In the genomic region with DNA sequence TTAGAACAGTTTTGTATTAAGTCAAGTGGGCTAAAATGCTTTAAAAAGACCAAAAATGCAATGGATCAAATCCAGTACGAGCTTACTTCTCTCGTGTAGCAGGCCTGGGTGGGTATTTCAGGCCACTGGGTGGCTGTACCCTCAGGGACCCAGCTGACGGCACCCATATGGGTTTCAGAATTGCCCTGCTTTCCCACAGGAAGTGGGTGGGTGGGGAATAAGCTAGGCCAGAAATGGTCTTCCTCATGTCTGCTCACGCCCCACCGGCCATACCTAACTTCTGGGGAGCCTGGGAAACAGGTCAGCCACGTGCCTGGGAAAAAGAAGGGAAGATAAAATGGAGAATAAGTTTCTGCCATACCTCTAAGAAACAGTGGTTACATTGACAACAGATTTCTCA, we compare ENCODE assay signal across 19 cellular contexts. TPM values are rescaled to one million over a fixed set of nuclear protein-coding genes. Genes with fewer than 3 reads are reported as not detected.
A peak's percentile ranks its signal among the peaks of the same experiment; 100 is the strongest.
DNase-seq lines count a peak whose midpoint lies in the region; ATAC-seq, FAIRE-seq and TF ChIP-seq lines count a peak whose summit lies in the region.
"Had no signal": no experiment of that assay in that cellular context is flagged by ENCODE, and none has a peak within 500 bp of the region (broad histone marks: within the 10 kb centered on the region; RNA-seq: fewer than 3 reads in every experiment).

No MANE protein-coding gene starts in this region.

- FAIRE-seq in GM12892 (lab: Jason Lieb, UNC) (peak; percentile 91), H1 (lab: Jason Lieb, UNC) (no peak)
- FAIRE-seq: bronchial epithelial cell, keratinocyte had no signal

- no peak overlapping the region for H3K23ac ChIP-seq in H1 (ENCODE audit: insufficient read length)

- H3K4me3 Mint-ChIP-seq in immature natural killer cell, result peak overlapping the region in 1 of 5 donors; percentile 5
- H3K4me3 Mint-ChIP-seq: activated naive CD4-positive, alpha-beta T cell treated with anti-CD3 and anti-CD28 coated beads, Interleukin-2, amount 50 U/mL, for 24 hours had no signal

- H3K9ac ChIP-seq in BLaER1 (0 out of 2 replicates have a peak overlapping the region, but pooled peaks have one; percentile 23), H1 (replicated peaks in 1 of 4; ENCODE audit: extremely low read depth in 1 of 4, low read depth in 3 of 4, low read length in 3 of 4) (no peak overlapping the region)

- peaks cover 11% of the 10 kb centered on the region; the same call in 1 of the 2 replicates for H3K9me3 ChIP-seq in BLaER1
- no peaks in the 10 kb centered on the region for H3K9me3 ChIP-seq in H1 (ENCODE audit: insufficient read depth in 2 of 2, low read depth in 1 of 2, low read length in 1 of 2)
- H3K9me3 ChIP-seq: esophagus squamous epithelium, heart left ventricle had no signal

- no peaks in the 10 kb centered on the region for H3K27me3 ChIP-seq in BLaER1
- H3K27me3 ChIP-seq in H1 (replicated peaks in 1 of 4; ENCODE audit: control insufficient read depth in 3 of 4, extremely low read depth in 1 of 4, insufficient read depth in 3 of 4, low read length in 3 of 4), result no peaks in the 10 kb centered on the region
- peaks cover 0 to 3% (median 0%) of the 10 kb centered on the region in 45 donors for H3K27me3 ChIP-seq in dorsolateral prefrontal cortex
- H3K27me3 ChIP-seq: esophagus squamous epithelium, heart left ventricle had no signal

- H4K8ac ChIP-seq in H1 (ENCODE audit: extremely low read depth, insufficient read depth, low read length), result no peak overlapping the region

- H3K27ac ChIP-seq in BLaER1 (0 out of 2 replicates have a peak overlapping the region, but pooled peaks have one; percentile 1), H1 (ENCODE audit: low read depth, low read length) (no peak overlapping the region), dorsolateral prefrontal cortex (no peak overlapping the region)
- H3K27ac ChIP-seq: esophagus squamous epithelium, heart left ventricle had no signal

- H3K18ac ChIP-seq in H1 (ENCODE audit: extremely low read depth, low read length), result no peak overlapping the region

- H3K4me3 ChIP-seq in BLaER1 (no peak overlapping the region), H1 (ENCODE audit: extremely low read depth in 1 of 4, insufficient read depth in 2 of 4, low read depth in 3 of 4, low read length in 4 of 4) (no peak overlapping the region), dorsolateral prefrontal cortex (no peak overlapping the region)
- H3K4me3 ChIP-seq: esophagus squamous epithelium, heart left ventricle had no signal

- H3K14ac ChIP-seq in H1 (ENCODE audit: insufficient read length), result no peak overlapping the region

- no peak overlapping the region for H2BK12ac ChIP-seq in H1 (ENCODE audit: low read depth, low read length)

- no peak for TF ChIP-seq CTCF in H1 (IDR thresholded peaks at IDR 0.05; ENCODE audit: control extremely low read depth in 1 of 3, insufficient read depth in 1 of 3, low read depth in 1 of 3, low read length in 3 of 3)
- TF ChIP-seq CTCF in dorsolateral prefrontal cortex (IDR thresholded peaks at IDR 0.05 in 54 of 56, conservative IDR thresholded peaks at IDR 0.05 in 2 of 56; ENCODE audit: low read depth in 1 of 56, partially characterized antibody in 56 of 56), result no peak

- H3K56ac ChIP-seq in H1 (replicated peaks; ENCODE audit: insufficient read length, low read depth, low read length), result no peak overlapping the region

- no peak overlapping the region for H4K5ac ChIP-seq in H1 (ENCODE audit: insufficient read length, low read depth, low read length)

- H2BK5ac ChIP-seq in H1 (ENCODE audit: low read depth, low read length), result peak overlapping the region; percentile 66; the same call in 1 of the 2 replicates

- ATAC-seq in GM21526 (IDR thresholded peaks at IDR 0.05; ENCODE audit: low FRiP score, unreplicated experiment), result no peak

- no peak overlapping the region for H4K91ac ChIP-seq in H1 (replicated peaks; ENCODE audit: insufficient read length, low read length)

- H3K4me1 ChIP-seq in BLaER1 (peaks cover 29% of the 10 kb centered on the region), H1 (replicated peaks in 1 of 4; ENCODE audit: control insufficient read depth in 3 of 4, insufficient read depth in 4 of 4, low read length in 3 of 4) (peaks cover 6 to 17% (median 15%) of the 10 kb centered on the region in 4 experiments)
- H3K4me1 ChIP-seq: esophagus squamous epithelium had no signal

- peaks cover 4 to 9% of the 10 kb centered on the region in 2 donors for H3K4me1 Mint-ChIP-seq in immature natural killer cell

- no peaks in the 10 kb centered on the region for H3K9me3 Mint-ChIP-seq in immature natural killer cell
- H3K9me3 Mint-ChIP-seq: activated naive CD4-positive, alpha-beta T cell treated with anti-CD3 and anti-CD28 coated beads, Interleukin-2, amount 50 U/mL, for 24 hours had no signal

- no peaks in the 10 kb centered on the region for H3K23me2 ChIP-seq in H1 (ENCODE audit: low read depth, low read length)

- H2AFZ ChIP-seq in H1 (ENCODE audit: low read length), result no peak overlapping the region

- no peak for TF ChIP-seq EP300 in H1 (IDR thresholded peaks at IDR 0.05; ENCODE audit: borderline replicate concordance in 1 of 2, low read depth in 2 of 2, low read length in 2 of 2)

- CTCF ChIA-PET in H1 (lab: Charles Lee; ENCODE audit: partially characterized antibody), result interaction anchor here (0.6 to 1.7 kb wide), 8 partner anchors 8 to 553 kb away, joined by 3 to 8 read pairs (median 3); partner anchors contain the start of gene SEC62

- H2BK120ac ChIP-seq in H1 (replicated peaks; ENCODE audit: low read depth, low read length), result no peak overlapping the region

- DNase-seq in GM12892 (ENCODE audit: insufficient read length), result no peak
- DNase-seq in RPMI8226, result peak; percentile 47
- DNase-seq in H1 (ENCODE audit: low read depth in 1 of 2, low spot score in 2 of 2), result peak in 1 of 2 experiments; percentile 39
- DNase-seq in immature natural killer cell, result no peak
- no peak for DNase-seq in globus pallidus (ENCODE audit: low spot score)
- no peak for DNase-seq in dorsolateral prefrontal cortex
- DNase-seq: COR-L47, esophagus squamous epithelium, IMR-90, mesenchymal stem cell, NCI-H1092 treated with DMSO at 0.1 percent for 48 hours, NCI-H2171 treated with DMSO at 0.1 percent for 48 hours, SW 1271 had no signal

- POLR2A ChIA-PET in H1 (lab: Charles Lee; ENCODE audit: partially characterized antibody), result interaction anchor here (0.6 to 1.7 kb wide), 2 partner anchors 9 to 1314 kb away, joined by 3 to 4 read pairs; no protein-coding TSS in a partner anchor

- no peak overlapping the region for H2BK15ac ChIP-seq in H1 (ENCODE audit: low read length)

- peak overlapping the region in 1 of 6 donors; percentile 54 for H3K27ac Mint-ChIP-seq in immature natural killer cell
- H3K27ac Mint-ChIP-seq: activated naive CD4-positive, alpha-beta T cell treated with anti-CD3 and anti-CD28 coated beads, Interleukin-2, amount 50 U/mL, for 24 hours had no signal

- 0 out of 2 replicates have a peak overlapping the region, but pooled peaks have one; percentile 26 for H2AK5ac ChIP-seq in H1 (ENCODE audit: low read depth, low read length)

- H3K36me3 ChIP-seq in BLaER1, result no peaks in the 10 kb centered on the region
- no peaks in the 10 kb centered on the region for H3K36me3 ChIP-seq in H1 (ENCODE audit: control insufficient read depth in 2 of 4, insufficient read depth in 4 of 4, low read length in 3 of 4)
- H3K36me3 ChIP-seq: esophagus squamous epithelium, heart left ventricle had no signal

- H3K4me2 ChIP-seq in BLaER1 (peak overlapping the region; percentile 71), H1 (ENCODE audit: insufficient read depth in 1 of 2, low read depth in 2 of 2, low read length in 2 of 2) (no peak overlapping the region)

- H4K20me1 ChIP-seq in BLaER1 (no peaks in the 10 kb centered on the region), H1 (replicated peaks in 1 of 2; ENCODE audit: control insufficient read depth in 1 of 2, insufficient read depth in 2 of 2, low read length in 2 of 2) (no peaks in the 10 kb centered on the region)

- no peak for TF ChIP-seq POLR2A in GM12892 (IDR thresholded peaks at IDR 0.05; ENCODE audit: low read depth, low read length)
- TF ChIP-seq POLR2A in H1 (IDR thresholded peaks at IDR 0.05; ENCODE audit: control extremely low read depth in 1 of 2, low read depth in 2 of 2, low read length in 2 of 2), result no peak

- intact Hi-C loops in dorsolateral prefrontal cortex (cut with DNase I), result no loop called here

- no peaks in the 10 kb centered on the region for H3K79me1 ChIP-seq in H1 (ENCODE audit: low read depth, low read length)

- peaks cover 0 to 2% (median 0%) of the 10 kb centered on the region in 3 donors for H3K27me3 Mint-ChIP-seq in immature natural killer cell (ENCODE audit: low read depth in 3 of 3)
- H3K27me3 Mint-ChIP-seq: activated naive CD4-positive, alpha-beta T cell treated with anti-CD3 and anti-CD28 coated beads, Interleukin-2, amount 50 U/mL, for 24 hours had no signal

- no peak overlapping the region for H3K4ac ChIP-seq in H1 (replicated peaks; ENCODE audit: insufficient read length, low read depth, low read length)

- H3K79me2 ChIP-seq in H1 (ENCODE audit: control insufficient read depth in 1 of 2, insufficient read depth in 2 of 2, low read length in 2 of 2), result no peaks in the 10 kb centered on the region

- peak overlapping the region; percentile 23; the same call in 1 of the 2 replicates for H2BK20ac ChIP-seq in H1 (ENCODE audit: low read length)

- WGBS in H1 (ENCODE audit: extremely low coverage in 1 of 2, insufficient coverage in 1 of 2, insufficient read length in 1 of 2, insufficient replicate concordance in 2 of 2, low coverage in 1 of 2, low lambda C conversion rate in 2 of 2, missing lambda C conversion rate in 1 of 2), 2 experiments, result 90% methylated on average over 6 of the region's 6 CpGs; no CpG with 5 or more reads in 1 of the 2 experiments

- TF ChIP-seq RAD21 in H1 (IDR thresholded peaks at IDR 0.05 in 1 of 2, conservative IDR thresholded peaks at IDR 0.05 in 1 of 2; ENCODE audit: low read depth in 2 of 2, low read length in 2 of 2), result no peak

- no peaks in the 10 kb centered on the region for H3K36me3 Mint-ChIP-seq in immature natural killer cell

RNA-seq across cellular contexts. Expression of gene GPR160, which starts 20.3 kb away (rescaled TPM):
- 72.5 TPM for polyA plus RNA-seq in GM12892 (2012; ENCODE audit: missing spikeins)
- total RNA-seq in H1 (2021; fragmentation: NEBNext Ultra II Directional; extraction: Animal tissue kit (Norgen Biotek cat#: 25700)), result 16.6 and 16.7 TPM in 2 replicates
- polyA plus RNA-seq in H1 (2011; rRNA removed) (8.2 and 14.3 TPM in 2 replicates), immature natural killer cell (1 to 10 TPM; 3.4 to 3.7 (median 3.6) TPM)
- 15.1 TPM for polyA plus RNA-seq in H1 (2011; cell fraction: cytosol; rRNA removed)
- polyA plus RNA-seq in H1 (2011; cell fraction: nucleus; rRNA removed), result 6.2 TPM
- polyA plus RNA-seq in H1 (2012, experiment 1 of 2), result 6.7 to 9.8 TPM (median 8.9 TPM) in 4 replicates
- 5.7 TPM for polyA plus RNA-seq in H1 (2012, experiment 2 of 2)
- 31.7 TPM for polyA plus RNA-seq in H1 (2013, experiment 1 of 2)
- polyA plus RNA-seq in H1 (2013, experiment 2 of 2), result 30.9 TPM
- 7.4 and 10.8 TPM in 2 replicates for polyA minus RNA-seq in H1 (2011; rRNA and poly(A)+ RNA removed)
- polyA minus RNA-seq in H1 (2011; cell fraction: cytosol; rRNA and poly(A)+ RNA removed), result 9.7 TPM
- 14.4 TPM for polyA minus RNA-seq in H1 (2011; cell fraction: nucleus; rRNA and poly(A)+ RNA removed)
- 1 to 10 TPM in 96 of 120 experiments, under 1 TPM in 21, not detected in 3; 0.30 to 4.9 (median 1.6) TPM for total RNA-seq in dorsolateral prefrontal cortex
